8 cellular contexts compared by ENCODE assay signal in genomic region chr3:25648107-25648535, GRCh38.
A peak's percentile ranks its signal among the peaks of the same experiment; 100 is the strongest.
DNase-seq lines count a peak whose midpoint lies in the region; ATAC-seq lines count a peak whose summit lies in the region.

No MANE protein-coding gene starts in this region.

- DNase-seq in 8988T (peak; percentile 23), NCI-H2081 treated with DMSO at 0.1 percent for 48 hours (lab: John Stamatoyannopoulos, UW) (peak; percentile 52), T1000 (lab: John Stamatoyannopoulos, UW) (peak; percentile 62), astrocyte of the hippocampus (ENCODE audit: low read depth, low spot score) (peak; percentile 89), iPS DF 4.7 (ENCODE audit: extremely low read depth, low spot score) (peak; percentile 87)
- peak; percentile 76 for DNase-seq in stimulated activated CD4-positive, alpha-beta T cell treated with anti-CD3 and anti-CD28 coated beads, Interleukin-12 subunit alpha, Interleukin-12 subunit beta, amount 100 ng/mL, for 4 hours

- ATAC-seq in GM18511 (IDR thresholded peaks at IDR 0.05; ENCODE audit: unreplicated experiment) (peak; percentile 96), HG02981 (IDR thresholded peaks at IDR 0.05; ENCODE audit: unreplicated experiment) (peak; percentile 95)

Comparison
In these comparisons a context has a peak if more than half of its experiments do, and no peak if none do; other contexts are left out.
1. Peak in every context shown above with its lines: DNase-seq and ATAC-seq.
2. DNase-seq: peak in every context shown above with its lines; median percentile 89 in astrocyte of the hippocampus; 87 in iPS DF 4.7; 76 in stimulated activated CD4-positive, alpha-beta T cell treated with anti-CD3 and anti-CD28 coated beads, Interleukin-12 subunit alpha, Interleukin-12 subunit beta, amount 100 ng/mL, for 4 hours; 62 in T1000; 52 in NCI-H2081 treated with DMSO at 0.1 percent for 48 hours; 23 in 8988T.